ENCODE assay signal across 26 cellular contexts in the genomic region with DNA sequence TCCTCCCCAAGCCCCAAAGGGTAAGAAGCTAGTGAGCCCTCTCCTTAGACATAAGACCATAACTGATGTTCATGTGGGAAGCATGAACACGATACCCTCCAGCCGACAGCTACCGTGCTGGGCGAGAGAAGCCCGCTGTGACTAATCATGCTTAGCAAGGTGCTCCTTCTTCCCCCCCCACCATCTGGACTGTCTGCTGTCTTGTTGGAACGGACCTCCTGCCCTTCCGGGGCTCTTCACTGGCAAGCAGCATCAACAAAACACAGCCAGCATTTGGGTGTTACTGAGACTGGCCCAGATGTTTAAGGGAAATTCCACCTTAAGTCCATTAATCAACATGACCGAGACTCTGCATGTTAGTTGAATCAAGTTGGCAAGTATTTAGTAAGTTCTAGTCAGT.
A peak's percentile ranks its signal among the peaks of the same experiment; 100 is the strongest.
DNase-seq lines count a peak whose midpoint lies in the region; ATAC-seq and TF ChIP-seq lines count a peak whose summit lies in the region.
"Had no signal": no experiment of that assay in that cellular context is flagged by ENCODE, and none has a peak within 500 bp of the region (broad histone marks: within the 10 kb centered on the region; RNA-seq: fewer than 3 reads in every experiment).

No MANE protein-coding gene starts in this region.

- H3K79me1 ChIP-seq in IMR-90 (ENCODE audit: low read depth in 1 of 2, low read length in 2 of 2) = peaks cover 31 to 64% of the 10 kb centered on the region in 2 experiments

- H3K9ac ChIP-seq in IMR-90 (ENCODE audit: low read depth, low read length) (no peak overlapping the region), neural progenitor cell (no peak overlapping the region)

- no peak overlapping the region for H2AFZ ChIP-seq in IMR-90 (replicated peaks; ENCODE audit: low read length, poor library complexity)
- H2AFZ ChIP-seq in neural progenitor cell (replicated peaks) = no peak overlapping the region

- TF ChIP-seq CTCF in IMR-90 (conservative IDR thresholded peaks at IDR 0.05; ENCODE audit: low read depth, low read length) (no peak), neural progenitor cell (IDR thresholded peaks at IDR 0.05) (no peak), BE2C (IDR thresholded peaks at IDR 0.05; ENCODE audit: low read depth, low read length) (no peak)

- no peak overlapping the region for H2BK15ac ChIP-seq in IMR-90 (ENCODE audit: low read depth, low read length)

- ATAC-seq in IMR-90 (ENCODE audit: low read depth) (no peak), GM19035 (IDR thresholded peaks at IDR 0.05; ENCODE audit: unreplicated experiment) (no peak)
- ATAC-seq: activated CD4-positive, CD25-positive, alpha-beta regulatory T cell treated with anti-CD3 and anti-CD28 coated beads, Interleukin-2, amount 50 U/mL, for 24 hours; Panc1; sciatic nerve; stimulated activated naive CD8-positive, alpha-beta T cell treated with anti-CD3 and anti-CD28 coated beads, Interleukin-15, Interleukin-2, amounts not matched to agents 100 U/mL and 50 U/mL, for 24 hours had no signal

- no peak overlapping the region for H3K4ac ChIP-seq in IMR-90 (ENCODE audit: low read depth, low read length)

- H3K14ac ChIP-seq in IMR-90 (replicated peaks; ENCODE audit: low read depth, low read length) = no peak overlapping the region

- no peak overlapping the region for H3K4me3 Mint-ChIP-seq in neural progenitor cell

- H3K27ac ChIP-seq in IMR-90 (ENCODE audit: insufficient read depth, low read length) = no peak overlapping the region
- H3K27ac ChIP-seq in neural progenitor cell = no peak overlapping the region
- H3K27ac ChIP-seq: cardiac muscle cell, left ventricle myocardium inferior, neutrophil had no signal

- H3K9me3 ChIP-seq in IMR-90 (ENCODE audit: control insufficient read depth, insufficient read depth, low read length) (no peaks in the 10 kb centered on the region), neural progenitor cell (ENCODE audit: low read depth) (no peaks in the 10 kb centered on the region), BE2C (no peaks in the 10 kb centered on the region)
- H3K9me3 ChIP-seq: left ventricle myocardium inferior, neutrophil, thoracic aorta had no signal

- peaks cover 21% of the 10 kb centered on the region; the same call in 1 of the 2 replicates for H3K9me1 ChIP-seq in IMR-90 (ENCODE audit: insufficient read depth, low read length)

- no peak overlapping the region for H4K5ac ChIP-seq in IMR-90 (ENCODE audit: low read depth, low read length)

- H3K36me3 ChIP-seq in IMR-90 (ENCODE audit: control insufficient read depth, insufficient read depth, low read length) = peaks cover 1% of the 10 kb centered on the region; the same call in 1 of the 2 replicates
- H3K36me3 ChIP-seq in neural progenitor cell = no peaks in the 10 kb centered on the region
- H3K36me3 ChIP-seq in BE2C = no peaks in the 10 kb centered on the region
- H3K36me3 ChIP-seq: cardiac muscle cell, left ventricle myocardium inferior had no signal

- H3K56ac ChIP-seq in IMR-90 (ENCODE audit: extremely low read depth, insufficient read depth, low read length) = no peak overlapping the region

- no peak overlapping the region for H2BK20ac ChIP-seq in IMR-90 (ENCODE audit: low read depth, low read length)

- no peak overlapping the region for H4K8ac ChIP-seq in IMR-90 (ENCODE audit: low read depth in 2 of 2, low read length in 2 of 2)

- no peak overlapping the region for H4K91ac ChIP-seq in IMR-90 (ENCODE audit: insufficient read depth, low read depth, low read length)

- H3K27me3 ChIP-seq in IMR-90 (ENCODE audit: control insufficient read depth, insufficient read depth, low read length) = no peaks in the 10 kb centered on the region
- no peaks in the 10 kb centered on the region for H3K27me3 ChIP-seq in neural progenitor cell
- H3K27me3 ChIP-seq in BE2C = no peaks in the 10 kb centered on the region
- H3K27me3 ChIP-seq: cardiac muscle cell had no signal

- no peaks in the 10 kb centered on the region for H3K79me2 ChIP-seq in neural progenitor cell (ENCODE audit: low read depth)

- WGBS in IMR-90 (ENCODE audit: extremely low coverage in 2 of 2, insufficient read length in 1 of 2), 2 experiments = no CpG with 5 or more reads among the region's 8 CpGs

- no peak overlapping the region for H3K4me2 ChIP-seq in IMR-90 (ENCODE audit: low read depth, low read length)
- no peak overlapping the region for H3K4me2 ChIP-seq in neural progenitor cell

- H3K9me3 Mint-ChIP-seq in neural progenitor cell = no peaks in the 10 kb centered on the region

- peaks cover 20% of the 10 kb centered on the region for H3K4me1 Mint-ChIP-seq in neural progenitor cell

- dilution Hi-C loops in IMR-90 (cut with HindIII; ENCODE audit: low sequenced_read_pairs, unreplicated experiment) = no loop called here

- no peak overlapping the region for H2AK9ac ChIP-seq in IMR-90 (replicated peaks; ENCODE audit: low read depth, low read length, poor library complexity)

- no peak for DNase-seq in IMR-90
- peak; percentile 87 to 96 for DNase-seq in NCI-H524 (lab: John Stamatoyannopoulos, UW)
- peak; percentile 34 for DNase-seq in cerebellar cortex (ENCODE audit: low spot score)
- DNase-seq in neural progenitor cell (ENCODE audit: low spot score) = no peak
- DNase-seq in NCI-H146 treated with DMSO at 0.1 percent for 48 hours (lab: John Stamatoyannopoulos, UW; ENCODE audit: unreplicated experiment) = no peak
- no peak for DNase-seq in BE2C
- DNase-seq: activated CD4-positive, alpha-beta T cell treated with anti-CD3 and anti-CD28 coated beads, Interleukin-2, amount 50 U/mL, for 48 hours; activated CD8-positive, alpha-beta memory T cell treated with anti-CD3 and anti-CD28 coated beads, Interleukin-2, amount 50 U/mL, for 4 hours; activated naive CD4-positive, alpha-beta T cell treated with anti-CD3 and anti-CD28 coated beads, Interleukin-2, amount 50 U/mL, for 16 hours; Calu3; dermis blood vessel endothelial cell; EL; glutamatergic neuron; H7; left ventricle myocardium inferior; NCI-H510A treated with DMSO at 0.1 percent for 48 hours; stimulated activated CD4-positive, alpha-beta T cell treated with anti-CD3 and anti-CD28 coated beads, Interleukin-12 subunit alpha, Interleukin-12 subunit beta, amount 100 ng/mL, for 4 hours; stimulated activated naive CD8-positive, alpha-beta T cell treated with anti-CD3 and anti-CD28 coated beads, Interleukin-15, Interleukin-2, amounts not matched to agents 100 U/mL and 50 U/mL, for 24 hours had no signal

- no peak overlapping the region for H2BK120ac ChIP-seq in IMR-90 (ENCODE audit: low read depth, low read length)

- H3K27ac Mint-ChIP-seq in neural progenitor cell = peak overlapping the region; percentile 37
- H3K27ac Mint-ChIP-seq: progenitor cell of endocrine pancreas had no signal

- H3K4me1 ChIP-seq in IMR-90 (ENCODE audit: control insufficient read depth, insufficient read depth, low read length) (peaks cover 11% of the 10 kb centered on the region), neural progenitor cell (no peaks in the 10 kb centered on the region), BE2C (peaks cover 7% of the 10 kb centered on the region)

- H3F3A ChIP-seq in neural progenitor cell (ENCODE audit: low read depth) = no peaks in the 10 kb centered on the region

- TF ChIP-seq RAD21 in IMR-90 (IDR thresholded peaks at IDR 0.05; ENCODE audit: low read length) = no peak

- 0 out of 2 replicates have a peak overlapping the region, but pooled peaks have one; percentile 8 for H2AK5ac ChIP-seq in IMR-90 (ENCODE audit: low read depth, low read length)

- POLR2A ChIA-PET in IMR-90 (lab: Charles Lee; ENCODE audit: unreplicated experiment) = no interaction called here

- CTCF ChIA-PET in IMR-90 (lab: Yijun Ruan, JAX) = no interaction called here

- no peak for TF ChIP-seq POLR2A in IMR-90 (IDR thresholded peaks at IDR 0.05; ENCODE audit: low read depth, low read length)

- intact Hi-C loops in IMR-90 (cut with micrococcal nuclease) = no loop called here

- H3K4me3 ChIP-seq in IMR-90 (ENCODE audit: insufficient read depth, low read depth, low read length) (no peak overlapping the region), neural progenitor cell (no peak overlapping the region), BE2C (ENCODE audit: low read depth, low read length) (no peak overlapping the region)
- H3K4me3 ChIP-seq: cardiac muscle cell, left ventricle myocardium inferior, thoracic aorta had no signal

- H2BK5ac ChIP-seq in IMR-90 (ENCODE audit: low read depth, low read length, poor library complexity, severe bottlenecking) = no peak overlapping the region

- H3K27me3 Mint-ChIP-seq in neural progenitor cell (ENCODE audit: insufficient read depth, low read depth) = peaks cover 2% of the 10 kb centered on the region
- H3K27me3 Mint-ChIP-seq: progenitor cell of endocrine pancreas had no signal

- H3K36me3 Mint-ChIP-seq in neural progenitor cell = peaks cover 13% of the 10 kb centered on the region

- H4K20me1 ChIP-seq in IMR-90 (ENCODE audit: insufficient read depth, low read length) (no peaks in the 10 kb centered on the region), neural progenitor cell (ENCODE audit: low read depth) (no peaks in the 10 kb centered on the region)

- H3K18ac ChIP-seq in IMR-90 (ENCODE audit: low read depth, low read length) = no peak overlapping the region

- in situ Hi-C loops in IMR-90 (cut with MboI; ENCODE audit: low sequenced_read_pairs) = no loop called here

- BruUV-seq in IMR-90 (replicated peaks; lab: Mats Ljungman, UMichigan) = no TSS peak

- no peak overlapping the region for H3K23ac ChIP-seq in IMR-90 (ENCODE audit: low read depth, low read length)

TF ChIP-seq in IMR-90, 13 proteins besides CTCF, POLR2A, EP300 and RAD21 (continues in another document):
- no peak for TF ChIP-seq MXI1 (IDR thresholded peaks at IDR 0.05; ENCODE audit: borderline replicate concordance, low read depth, low read length)
- TF ChIP-seq MAFK (IDR thresholded peaks at IDR 0.05; ENCODE audit: low read depth, low read length) = no peak
- TF ChIP-seq, protein P1, sequence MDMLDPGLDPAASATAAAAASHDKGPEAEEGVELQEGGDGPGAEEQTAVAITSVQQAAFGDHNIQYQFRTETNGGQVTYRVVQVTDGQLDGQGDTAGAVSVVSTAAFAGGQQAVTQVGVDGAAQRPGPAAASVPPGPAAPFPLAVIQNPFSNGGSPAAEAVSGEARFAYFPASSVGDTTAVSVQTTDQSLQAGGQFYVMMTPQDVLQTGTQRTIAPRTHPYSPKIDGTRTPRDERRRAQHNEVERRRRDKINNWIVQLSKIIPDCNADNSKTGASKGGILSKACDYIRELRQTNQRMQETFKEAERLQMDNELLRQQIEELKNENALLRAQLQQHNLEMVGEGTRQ (IDR thresholded peaks at IDR 0.05; ENCODE audit: low read depth, low read length) = no peak
- TF ChIP-seq NFE2L2 (IDR thresholded peaks at IDR 0.05; ENCODE audit: low read depth, low read length) = no peak
- TF ChIP-seq, protein P2, sequence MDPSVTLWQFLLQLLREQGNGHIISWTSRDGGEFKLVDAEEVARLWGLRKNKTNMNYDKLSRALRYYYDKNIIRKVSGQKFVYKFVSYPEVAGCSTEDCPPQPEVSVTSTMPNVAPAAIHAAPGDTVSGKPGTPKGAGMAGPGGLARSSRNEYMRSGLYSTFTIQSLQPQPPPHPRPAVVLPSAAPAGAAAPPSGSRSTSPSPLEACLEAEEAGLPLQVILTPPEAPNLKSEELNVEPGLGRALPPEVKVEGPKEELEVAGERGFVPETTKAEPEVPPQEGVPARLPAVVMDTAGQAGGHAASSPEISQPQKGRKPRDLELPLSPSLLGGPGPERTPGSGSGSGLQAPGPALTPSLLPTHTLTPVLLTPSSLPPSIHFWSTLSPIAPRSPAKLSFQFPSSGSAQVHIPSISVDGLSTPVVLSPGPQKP (IDR thresholded peaks at IDR 0.05; ENCODE audit: borderline replicate concordance, low read depth, low read length) = no peak

Comparison
In these comparisons a context has a peak if more than half of its experiments do, and no peak if none do; other contexts are left out.
1. DNase-seq: peak in NCI-H524 (2 of 2) and cerebellar cortex (single experiment); none in IMR-90 (single experiment), neural progenitor cell (single experiment), NCI-H146 treated with DMSO at 0.1 percent for 48 hours (single experiment) and BE2C (single experiment).